21 cellular contexts compared by ENCODE assay signal in genomic region chr16:31262084-31262483, GRCh38. TPM values are rescaled to one million over a fixed set of nuclear protein-coding genes. Genes with fewer than 3 reads are reported as not detected.
DNase-seq lines count a peak whose midpoint lies in the region; ATAC-seq, FAIRE-seq and TF ChIP-seq lines count a peak whose summit lies in the region.
"Had no signal": no experiment of that assay in that cellular context is flagged by ENCODE, and none has a peak within 500 bp of the region (broad histone marks: within the 10 kb centered on the region; RNA-seq: fewer than 3 reads in every experiment).

No MANE protein-coding gene starts in this region.

- in situ Hi-C loops in K562 (cut with MboI) = no loop called here

- H3K4me1 Mint-ChIP-seq in T-helper 1 cell treated with Interleukin-12 subunit alpha and Interleukin-12 subunit beta and Interleukin-4 antibody, amounts not matched to agents 30 μg/mL and 1 μg/mL, for 36 hours (ENCODE audit: low read depth) = peaks cover 38% of the 10 kb centered on the region
- H3K4me1 Mint-ChIP-seq in CD14-positive monocyte = peaks cover 68% of the 10 kb centered on the region

- H3K27ac ChIP-seq in K562 (ENCODE audit: extremely low read depth, low read depth, low read length) (no peak overlapping the region), neutrophil (peak overlapping the region; percentile 88)
- H3K27ac ChIP-seq: 22Rv1, HL-60 had no signal

- peaks cover 16% of the 10 kb centered on the region for H3K36me3 Mint-ChIP-seq in T-helper 1 cell treated with Interleukin-12 subunit alpha and Interleukin-12 subunit beta and Interleukin-4 antibody, amounts not matched to agents 30 μg/mL and 1 μg/mL, for 36 hours (ENCODE audit: low read depth)
- H3K36me3 Mint-ChIP-seq in CD14-positive monocyte = peaks cover 29 to 42% of the 10 kb centered on the region in 2 donors
- H3K36me3 Mint-ChIP-seq: CD8-positive, alpha-beta T cell had no signal

- CTCF ChIA-PET in K562 (lab: Yijun Ruan, JAX; ENCODE audit: low intra/inter-chr PET ratio) = no interaction called here

- no peak for TF ChIP-seq RAD21 in K562 (CRISPR knock-in tag; conservative IDR thresholded peaks at IDR 0.05 in 1 of 2, IDR thresholded peaks at IDR 0.05 in 1 of 2)

- H3K9ac ChIP-seq in K562 (ENCODE audit: insufficient read depth in 1 of 2, low read depth in 2 of 2, low read length in 2 of 2) = no peak overlapping the region

- TF ChIP-seq EP300 in K562 (IDR thresholded peaks at IDR 0.05; ENCODE audit: low read length) = no peak

- intact Hi-C loops in CD14-positive monocyte (cut with micrococcal nuclease) = loop anchor here in 1 of 2 donors (5.0 to 10.0 kb wide), 3 partner anchors 60 to 147 kb away; partner anchors contain the start of genes KAT8 and PYCARD
- intact Hi-C loops in K562 (cut with micrococcal nuclease) = no loop called here

- no peak for FAIRE-seq in K562 (lab: Jason Lieb, UNC)
- FAIRE-seq: G401.6, HTR-8/SVneo had no signal

- no peaks in the 10 kb centered on the region for H4K20me1 ChIP-seq in K562 (replicated peaks; ENCODE audit: control insufficient read depth, insufficient read depth, low read length)

- no peaks in the 10 kb centered on the region for H3K36me3 ChIP-seq in K562 (ENCODE audit: control insufficient read depth, insufficient read depth, low read length)
- H3K36me3 ChIP-seq in neutrophil = peaks cover 33% of the 10 kb centered on the region
- H3K36me3 ChIP-seq: BE2C had no signal

- no peaks in the 10 kb centered on the region for H3K79me2 ChIP-seq in K562 (ENCODE audit: control insufficient read depth, insufficient read depth, low read length)

- no peaks in the 10 kb centered on the region for H3K9me3 ChIP-seq in K562 (replicated peaks; ENCODE audit: control insufficient read depth, insufficient read depth, low read depth, low read length)
- no peaks in the 10 kb centered on the region for H3K9me3 ChIP-seq in neutrophil
- H3K9me3 ChIP-seq: BE2C had no signal

- H3K4me1 ChIP-seq in K562 (replicated peaks in 1 of 2; ENCODE audit: control insufficient read depth in 2 of 2, insufficient read depth in 2 of 2, low read length in 2 of 2) (peaks cover 10 to 13% of the 10 kb centered on the region in 2 experiments), neutrophil (ENCODE audit: control insufficient read depth in 1 of 2, insufficient read depth in 1 of 2, low read depth in 1 of 2, low read length in 1 of 2) (peaks cover 84 to 87% of the 10 kb centered on the region in 2 experiments)
- H3K4me1 ChIP-seq: BE2C had no signal

- TF ChIP-seq POLR2A in K562 (conservative IDR thresholded peaks at IDR 0.05) = no peak

- POLR2A ChIA-PET in K562 (lab: Yijun Ruan, JAX) = interaction anchor here (0.9 kb wide), 1 partner anchor 9 kb away, joined by 3 read pairs; no protein-coding TSS in a partner anchor

- no peak overlapping the region for H3K27ac Mint-ChIP-seq in T-helper 1 cell treated with Interleukin-12 subunit alpha and Interleukin-12 subunit beta and Interleukin-4 antibody, amounts not matched to agents 30 μg/mL and 1 μg/mL, for 36 hours
- peak overlapping the region in 3 of 7 donors; percentile 55 to 82 (median 69) for H3K27ac Mint-ChIP-seq in CD14-positive monocyte
- H3K27ac Mint-ChIP-seq: CD8-positive, alpha-beta T cell; H9 had no signal

- H2AFZ ChIP-seq in K562 (ENCODE audit: low read depth, low read length) = no peak overlapping the region

- no peaks in the 10 kb centered on the region for H3K9me1 ChIP-seq in K562 (ENCODE audit: control insufficient read depth, insufficient read depth, low read length)

- peak overlapping the region; percentile 58 for H3K4me3 Mint-ChIP-seq in T-helper 1 cell treated with Interleukin-12 subunit alpha and Interleukin-12 subunit beta and Interleukin-4 antibody, amounts not matched to agents 30 μg/mL and 1 μg/mL, for 36 hours
- H3K4me3 Mint-ChIP-seq in CD14-positive monocyte = peak overlapping the region; percentile 45 to 67
- H3K4me3 Mint-ChIP-seq: CD8-positive, alpha-beta T cell; H9 had no signal

- H3K9me3 Mint-ChIP-seq in T-helper 1 cell treated with Interleukin-12 subunit alpha and Interleukin-12 subunit beta and Interleukin-4 antibody, amounts not matched to agents 30 μg/mL and 1 μg/mL, for 36 hours = no peaks in the 10 kb centered on the region
- H3K9me3 Mint-ChIP-seq in CD14-positive monocyte = peaks cover 0 to 4% (median 0%) of the 10 kb centered on the region in 7 donors
- H3K9me3 Mint-ChIP-seq: CD8-positive, alpha-beta T cell; H9 had no signal

- BruUV-seq in K562 (replicated peaks; lab: Mats Ljungman, UMichigan) = no TSS peak

- no peaks in the 10 kb centered on the region for H3K27me3 ChIP-seq in K562 (ENCODE audit: control insufficient read depth in 2 of 2, insufficient read depth in 2 of 2, low read length in 2 of 2)
- H3K27me3 ChIP-seq in neutrophil = no peaks in the 10 kb centered on the region

- no peak overlapping the region for H3K4me2 ChIP-seq in K562 (ENCODE audit: insufficient read depth, low read length)

- no peaks in the 10 kb centered on the region for H3K27me3 Mint-ChIP-seq in T-helper 1 cell treated with Interleukin-12 subunit alpha and Interleukin-12 subunit beta and Interleukin-4 antibody, amounts not matched to agents 30 μg/mL and 1 μg/mL, for 36 hours (ENCODE audit: low read depth)
- peaks cover 0 to 11% (median 2%) of the 10 kb centered on the region in 3 donors for H3K27me3 Mint-ChIP-seq in CD14-positive monocyte (ENCODE audit: low read depth in 3 of 3)

- TF ChIP-seq CTCF in CD14-positive monocyte (IDR thresholded peaks at IDR 0.05) = no peak
- TF ChIP-seq CTCF in K562 (IDR thresholded peaks at IDR 0.05 in 2 of 3, conservative IDR thresholded peaks at IDR 0.05 in 1 of 3; ENCODE audit: insufficient read depth in 2 of 3, low read depth in 1 of 3, low read length in 3 of 3) = no peak
- no peak for TF ChIP-seq CTCF in neutrophil (IDR thresholded peaks at IDR 0.05)

- no peak for ATAC-seq in K562
- ATAC-seq: CD8-positive, alpha-beta T cell had no signal

- H3K4me3 ChIP-seq in K562 (no peak overlapping the region), neutrophil (ENCODE audit: low read depth in 1 of 2, low read length in 1 of 2) (peak overlapping the region; percentile 84 to 87)

- DNase-seq in T-helper 1 cell = no peak
- DNase-seq in CD14-positive monocyte (ENCODE audit: low spot score) = no peak
- DNase-seq in K562 (ENCODE audit: extremely low read depth in 1 of 4, low spot score in 3 of 4) = no peak
- no peak for DNase-seq in NCI-H345 (lab: John Stamatoyannopoulos, UW)
- DNase-seq in NOMO-1 treated with dmso at 0.1 percent for 144 hours (lab: John Stamatoyannopoulos, UW; ENCODE audit: unreplicated experiment) = no peak
- DNase-seq in NCI-H446 (lab: John Stamatoyannopoulos, UW) = no peak
- DNase-seq: BE2C; CD8-positive, alpha-beta T cell; DND-41; H9; NCI-H187 treated with DMSO at 0.1 percent for 48 hours; NCI-H446 treated with DMSO at 0.1 percent for 48 hours; NK-92 treated with Interleukin-12 subunit alpha and Interleukin-12 subunit beta, amount 100 ng/mL, for 24 hours; OCI-M1; RPMI8226 had no signal

- WGBS in K562 (ENCODE audit: insufficient coverage, low coverage, missing lambda C conversion rate) = 69% methylated on average over 2 of the region's 3 CpGs

RNA-seq across cellular contexts. Expression of gene ITGAM, which starts 2.3 kb away (rescaled TPM):
- 100 to 1,000 TPM in 1 of 2 donors, 10 to 100 TPM in 1; 71.9 to 117 TPM for polyA plus RNA-seq in CD14-positive monocyte
- total RNA-seq in K562 (2011; cell fraction: chromatin; rRNA removed; ENCODE audit: low replicate concordance) = 0.86 and 2.0 TPM in 2 replicates
- total RNA-seq in K562 (2011; cell fraction: nucleolus; rRNA removed) = 0.92 and 1.2 TPM in 2 replicates
- total RNA-seq in K562 (2011; cell fraction: nucleoplasm; rRNA removed) = 0.53 and 0.73 TPM in 2 replicates
- total RNA-seq in K562 (2014; rRNA removed) = 0.29 and 0.50 TPM in 2 replicates
- 0.25 and 0.35 TPM in 2 replicates for total RNA-seq in K562 (2014; rRNA removed; fragmentation: Illumina TruSeq; extraction: Trizol)
- total RNA-seq in K562 (2015; rRNA removed; fragmentation: Illumina TruSeq; extraction: Trizol) = 1.6 TPM in 2 replicates
- total RNA-seq in K562 (2021) = 0.98 and 1.3 TPM in 2 replicates
- 0.32 and 0.99 TPM in 2 replicates for polyA plus RNA-seq in K562 (2011; rRNA removed)
- 0.64 and 0.99 TPM in 2 replicates for polyA plus RNA-seq in K562 (2011; cell fraction: cytosol; rRNA removed)
- polyA plus RNA-seq in K562 (2011; cell fraction: nucleus; rRNA removed) = 2.0 and 3.3 TPM in 2 replicates
- 1.7 and 5.3 TPM in 2 replicates for polyA plus RNA-seq in K562 (2012)
- polyA plus RNA-seq in K562 (2014; fragmentation: Illumina TruSeq; extraction: Trizol) = 0.27 and 0.53 TPM in 2 replicates
- under 1 TPM; 0.01 to 0.03 TPM for polyA plus RNA-seq in K562 (2014; fragmentation: Nextera tagmentation; extraction: Ambion mirVana)
- polyA plus RNA-seq in K562 (2014; rRNA removed) = 0.66 and 1.2 TPM in 2 replicates
- polyA minus RNA-seq in K562 (2011; rRNA and poly(A)+ RNA removed) = 0.28 and 1.3 TPM in 2 replicates
- polyA minus RNA-seq in K562 (2011; cell fraction: cytosol; rRNA and poly(A)+ RNA removed) = 0.64 and 1.4 TPM in 2 replicates
- polyA minus RNA-seq in K562 (2011; cell fraction: nucleus; rRNA and poly(A)+ RNA removed) = 0.67 and 2.2 TPM in 2 replicates

RNA-seq across cellular contexts. Expression of gene PYDC1, which starts 45.1 kb away (rescaled TPM):
- polyA plus RNA-seq in CD14-positive monocyte (not detected), K562 (2011; rRNA removed) (not detected in 2 replicates), K562 (2014; fragmentation: Illumina TruSeq; extraction: Trizol) (not detected in 2 replicates), K562 (2014; fragmentation: Nextera tagmentation; extraction: Ambion mirVana) (not detected), K562 (2014; rRNA removed) (not detected in 2 replicates)
- total RNA-seq in K562 (2011; cell fraction: chromatin; rRNA removed; ENCODE audit: low replicate concordance) = not detected in 2 replicates
- not detected in 2 replicates for total RNA-seq in K562 (2011; cell fraction: nucleolus; rRNA removed)
- total RNA-seq in K562 (2011; cell fraction: nucleoplasm; rRNA removed) = not detected in 2 replicates
- total RNA-seq in K562 (2014; rRNA removed) (not detected in 2 replicates), K562 (2014; rRNA removed; fragmentation: Illumina TruSeq; extraction: Trizol) (not detected in 2 replicates), K562 (2015; rRNA removed; fragmentation: Illumina TruSeq; extraction: Trizol) (not detected in 2 replicates), K562 (2021) (not detected in 2 replicates)
- not detected in 2 replicates for polyA plus RNA-seq in K562 (2011; cell fraction: cytosol; rRNA removed)
- not detected in 2 replicates for polyA plus RNA-seq in K562 (2011; cell fraction: nucleus; rRNA removed)
- polyA plus RNA-seq in K562 (2012) = not detected in 2 replicates
- not detected in 2 replicates for polyA minus RNA-seq in K562 (2011; rRNA and poly(A)+ RNA removed)
- polyA minus RNA-seq in K562 (2011; cell fraction: cytosol; rRNA and poly(A)+ RNA removed) = not detected in 2 replicates
- not detected in 2 replicates for polyA minus RNA-seq in K562 (2011; cell fraction: nucleus; rRNA and poly(A)+ RNA removed)
- total RNA-seq: CD8-positive, alpha-beta T cell had no signal

RNA-seq across cellular contexts. Expression of gene TRIM72, which starts 48.2 kb away (rescaled TPM):
- polyA plus RNA-seq in CD14-positive monocyte (not detected), K562 (2011; rRNA removed) (0.01 TPM in 1 of 2 replicates, not detected in the other), K562 (2014; fragmentation: Illumina TruSeq; extraction: Trizol) (not detected in 2 replicates), K562 (2014; fragmentation: Nextera tagmentation; extraction: Ambion mirVana) (not detected), K562 (2014; rRNA removed) (not detected in 2 replicates)
- 0.14 and 0.23 TPM in 2 replicates for total RNA-seq in K562 (2011; cell fraction: chromatin; rRNA removed; ENCODE audit: low replicate concordance)
- 0.17 and 0.26 TPM in 2 replicates for total RNA-seq in K562 (2011; cell fraction: nucleolus; rRNA removed)
- total RNA-seq in K562 (2011; cell fraction: nucleoplasm; rRNA removed) = 0.15 and 0.31 TPM in 2 replicates
- total RNA-seq in K562 (2014; rRNA removed) (not detected in 2 replicates), K562 (2014; rRNA removed; fragmentation: Illumina TruSeq; extraction: Trizol) (under 0.01 and 0.03 TPM in 2 replicates), K562 (2015; rRNA removed; fragmentation: Illumina TruSeq; extraction: Trizol) (not detected in 2 replicates), K562 (2021) (not detected in 2 replicates)
- 0.01 and 0.03 TPM in 2 replicates for polyA plus RNA-seq in K562 (2011; cell fraction: cytosol; rRNA removed)
- polyA plus RNA-seq in K562 (2011; cell fraction: nucleus; rRNA removed) = 0.04 TPM in 2 replicates
- 0.03 TPM in 1 of 2 replicates, not detected in the other for polyA plus RNA-seq in K562 (2012)
- polyA minus RNA-seq in K562 (2011; rRNA and poly(A)+ RNA removed) = not detected in 2 replicates
- polyA minus RNA-seq in K562 (2011; cell fraction: cytosol; rRNA and poly(A)+ RNA removed) = not detected in 2 replicates
- 0.11 TPM in 1 of 2 replicates, not detected in the other for polyA minus RNA-seq in K562 (2011; cell fraction: nucleus; rRNA and poly(A)+ RNA removed)

RNA-seq across cellular contexts. Expression of gene PYCARD, which starts 59.5 kb away (rescaled TPM):
- polyA plus RNA-seq in CD14-positive monocyte (100 to 1,000 TPM; 374 to 400 TPM), K562 (2011; rRNA removed) (4.1 and 33.8 TPM in 2 replicates), K562 (2014; fragmentation: Illumina TruSeq; extraction: Trizol) (6.0 and 6.8 TPM in 2 replicates), K562 (2014; fragmentation: Nextera tagmentation; extraction: Ambion mirVana) (1 to 10 TPM; 1.3 to 1.6 TPM), K562 (2014; rRNA removed) (25.6 and 28.4 TPM in 2 replicates)
- 0.56 and 0.97 TPM in 2 replicates for total RNA-seq in K562 (2011; cell fraction: chromatin; rRNA removed; ENCODE audit: low replicate concordance)
- 2.9 and 3.0 TPM in 2 replicates for total RNA-seq in K562 (2011; cell fraction: nucleolus; rRNA removed)
- 1.1 and 1.4 TPM in 2 replicates for total RNA-seq in K562 (2011; cell fraction: nucleoplasm; rRNA removed)
- total RNA-seq in K562 (2014; rRNA removed) (27.7 and 30.4 TPM in 2 replicates), K562 (2014; rRNA removed; fragmentation: Illumina TruSeq; extraction: Trizol) (3.6 and 4.5 TPM in 2 replicates), K562 (2015; rRNA removed; fragmentation: Illumina TruSeq; extraction: Trizol) (22.9 and 24.3 TPM in 2 replicates), K562 (2021) (15.4 and 16.5 TPM in 2 replicates)
- polyA plus RNA-seq in K562 (2011; cell fraction: cytosol; rRNA removed) = 21.4 and 58.6 TPM in 2 replicates
- 5.5 and 35.3 TPM in 2 replicates for polyA plus RNA-seq in K562 (2011; cell fraction: nucleus; rRNA removed)
- polyA plus RNA-seq in K562 (2012) = 35.1 and 67.9 TPM in 2 replicates
- 1.2 and 5.5 TPM in 2 replicates for polyA minus RNA-seq in K562 (2011; rRNA and poly(A)+ RNA removed)
- polyA minus RNA-seq in K562 (2011; cell fraction: cytosol; rRNA and poly(A)+ RNA removed) = 2.9 and 23.3 TPM in 2 replicates
- 1.3 and 10.3 TPM in 2 replicates for polyA minus RNA-seq in K562 (2011; cell fraction: nucleus; rRNA and poly(A)+ RNA removed)

Comparison
In these comparisons a context has a peak if more than half of its experiments do, and no peak if none do; other contexts are left out.
1. RNA of gene ITGAM, which starts 2.3 kb away (polyA plus RNA-seq): 71.9 to 117 TPM in CD14-positive monocyte; 0.01 to 5.3 TPM in K562; every median in the first group is over 10 times any median in the second.